ENCODE assay signal across 1 cellular context in the genomic region with DNA sequence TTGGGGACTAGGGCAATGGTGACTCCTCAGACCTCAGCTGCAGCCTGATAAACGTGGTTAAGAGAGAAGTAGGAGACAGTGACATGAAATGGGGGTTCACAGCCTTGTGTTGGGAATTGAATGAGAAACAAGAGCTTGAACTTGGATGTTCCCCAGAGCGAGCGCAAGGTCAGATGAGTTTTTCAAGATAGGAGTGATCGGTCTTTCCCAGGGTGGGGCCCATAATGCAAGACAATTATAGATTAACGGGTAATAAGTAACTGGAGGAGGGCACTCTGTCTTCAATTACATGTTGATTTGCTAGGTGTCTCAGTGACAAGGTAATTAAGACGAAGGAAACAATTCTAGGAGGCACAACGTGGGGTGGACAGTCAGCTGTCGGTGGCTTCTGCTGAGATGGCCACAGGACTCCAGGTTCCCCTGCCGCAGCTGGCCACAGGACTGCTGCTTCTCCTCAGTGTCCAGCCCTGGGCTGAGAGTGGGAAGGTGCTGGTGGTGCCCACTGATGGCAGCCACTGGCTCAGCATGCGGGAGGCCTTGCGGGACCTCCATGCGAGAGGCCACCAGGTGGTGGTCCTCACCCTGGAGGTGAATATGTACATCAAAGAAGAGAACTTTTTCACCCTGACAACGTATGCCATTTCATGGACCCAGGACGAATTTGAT.
TF ChIP-seq lines count a peak whose summit lies in the region.

A gene (plus strand): TSS at position 312 of the 666 bp plus-strand sequence. CDS start 85 bp downstream, at position 397.

TF ChIP-seq in HepG2, 621 proteins besides CTCF, POLR2A, EP300 and RAD21:
- TF ChIP-seq FIP1L1 (IDR thresholded peaks at IDR 0.05; ENCODE audit: borderline replicate concordance, insufficient read depth, low read depth, low read length) (no peak), EHMT2 (IDR thresholded peaks at IDR 0.05; ENCODE audit: borderline replicate concordance, low read depth, low read length) (no peak), NKX3-1 (CRISPR knock-in tag; IDR thresholded peaks at IDR 0.05) (no peak), ZNF619 (CRISPR knock-in tag; IDR thresholded peaks at IDR 0.05) (no peak), STAG1 (CRISPR knock-in tag; IDR thresholded peaks at IDR 0.05) (0 out of 2 replicates have a peak, but pooled peaks have one; percentile 7), ZNF343 (CRISPR knock-in tag; IDR thresholded peaks at IDR 0.05) (no peak)
- TF ChIP-seq, protein P1, sequence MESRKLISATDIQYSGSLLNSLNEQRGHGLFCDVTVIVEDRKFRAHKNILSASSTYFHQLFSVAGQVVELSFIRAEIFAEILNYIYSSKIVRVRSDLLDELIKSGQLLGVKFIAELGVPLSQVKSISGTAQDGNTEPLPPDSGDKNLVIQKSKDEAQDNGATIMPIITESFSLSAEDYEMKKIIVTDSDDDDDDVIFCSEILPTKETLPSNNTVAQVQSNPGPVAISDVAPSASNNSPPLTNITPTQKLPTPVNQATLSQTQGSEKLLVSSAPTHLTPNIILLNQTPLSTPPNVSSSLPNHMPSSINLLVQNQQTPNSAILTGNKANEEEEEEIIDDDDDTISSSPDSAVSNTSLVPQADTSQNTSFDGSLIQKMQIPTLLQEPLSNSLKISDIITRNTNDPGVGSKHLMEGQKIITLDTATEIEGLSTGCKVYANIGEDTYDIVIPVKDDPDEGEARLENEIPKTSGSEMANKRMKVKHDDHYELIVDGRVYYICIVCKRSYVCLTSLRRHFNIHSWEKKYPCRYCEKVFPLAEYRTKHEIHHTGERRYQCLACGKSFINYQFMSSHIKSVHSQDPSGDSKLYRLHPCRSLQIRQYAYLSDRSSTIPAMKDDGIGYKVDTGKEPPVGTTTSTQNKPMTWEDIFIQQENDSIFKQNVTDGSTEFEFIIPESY (CRISPR knock-in tag; IDR thresholded peaks at IDR 0.05) = peak; percentile 69; the same call in 1 of the 2 replicates
